Comparison of ENCODE assay signal across 1 cellular context in the genomic region with DNA sequence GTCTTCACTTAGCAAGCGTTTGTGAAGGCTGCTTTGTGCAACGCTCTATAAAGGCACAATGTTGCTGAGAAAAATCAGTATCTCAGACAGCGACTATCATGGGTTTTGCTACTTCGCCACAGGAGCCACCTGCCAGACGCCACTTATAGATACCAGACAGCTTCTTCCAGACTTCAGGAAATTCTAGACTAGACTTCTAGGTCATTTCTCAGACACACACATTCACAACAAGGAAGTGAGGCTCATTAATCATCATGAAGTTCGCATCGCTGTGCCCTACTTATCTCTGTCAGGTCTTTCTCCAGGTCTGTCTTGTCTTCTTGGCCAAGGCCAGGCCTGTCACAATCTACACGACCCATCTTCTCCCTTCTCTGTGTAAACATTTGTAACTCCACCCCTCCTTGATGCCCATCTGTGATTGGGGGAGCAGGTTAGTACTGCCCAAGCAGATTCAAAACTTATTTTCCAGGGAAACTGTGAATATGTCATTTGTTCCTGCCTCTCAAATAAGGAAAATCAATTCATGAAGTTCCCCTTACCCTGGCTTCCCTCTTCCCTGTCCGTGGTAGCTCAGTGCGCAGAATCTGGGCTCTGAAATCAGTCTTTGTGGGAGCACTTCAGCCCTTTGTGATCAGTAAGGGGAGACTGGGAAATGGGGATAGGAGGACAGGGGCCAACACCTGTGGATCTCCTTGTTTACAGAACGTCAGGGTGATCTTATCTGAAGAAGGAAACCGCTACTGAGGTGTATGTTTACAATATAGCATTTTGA.
TF ChIP-seq lines count a peak whose summit lies in the region.

No MANE protein-coding gene starts in this region.

TF ChIP-seq in K562, 482 proteins besides CTCF, POLR2A, EP300 and RAD21 (continued from another document and continues in another):
- TF ChIP-seq, protein P1, sequence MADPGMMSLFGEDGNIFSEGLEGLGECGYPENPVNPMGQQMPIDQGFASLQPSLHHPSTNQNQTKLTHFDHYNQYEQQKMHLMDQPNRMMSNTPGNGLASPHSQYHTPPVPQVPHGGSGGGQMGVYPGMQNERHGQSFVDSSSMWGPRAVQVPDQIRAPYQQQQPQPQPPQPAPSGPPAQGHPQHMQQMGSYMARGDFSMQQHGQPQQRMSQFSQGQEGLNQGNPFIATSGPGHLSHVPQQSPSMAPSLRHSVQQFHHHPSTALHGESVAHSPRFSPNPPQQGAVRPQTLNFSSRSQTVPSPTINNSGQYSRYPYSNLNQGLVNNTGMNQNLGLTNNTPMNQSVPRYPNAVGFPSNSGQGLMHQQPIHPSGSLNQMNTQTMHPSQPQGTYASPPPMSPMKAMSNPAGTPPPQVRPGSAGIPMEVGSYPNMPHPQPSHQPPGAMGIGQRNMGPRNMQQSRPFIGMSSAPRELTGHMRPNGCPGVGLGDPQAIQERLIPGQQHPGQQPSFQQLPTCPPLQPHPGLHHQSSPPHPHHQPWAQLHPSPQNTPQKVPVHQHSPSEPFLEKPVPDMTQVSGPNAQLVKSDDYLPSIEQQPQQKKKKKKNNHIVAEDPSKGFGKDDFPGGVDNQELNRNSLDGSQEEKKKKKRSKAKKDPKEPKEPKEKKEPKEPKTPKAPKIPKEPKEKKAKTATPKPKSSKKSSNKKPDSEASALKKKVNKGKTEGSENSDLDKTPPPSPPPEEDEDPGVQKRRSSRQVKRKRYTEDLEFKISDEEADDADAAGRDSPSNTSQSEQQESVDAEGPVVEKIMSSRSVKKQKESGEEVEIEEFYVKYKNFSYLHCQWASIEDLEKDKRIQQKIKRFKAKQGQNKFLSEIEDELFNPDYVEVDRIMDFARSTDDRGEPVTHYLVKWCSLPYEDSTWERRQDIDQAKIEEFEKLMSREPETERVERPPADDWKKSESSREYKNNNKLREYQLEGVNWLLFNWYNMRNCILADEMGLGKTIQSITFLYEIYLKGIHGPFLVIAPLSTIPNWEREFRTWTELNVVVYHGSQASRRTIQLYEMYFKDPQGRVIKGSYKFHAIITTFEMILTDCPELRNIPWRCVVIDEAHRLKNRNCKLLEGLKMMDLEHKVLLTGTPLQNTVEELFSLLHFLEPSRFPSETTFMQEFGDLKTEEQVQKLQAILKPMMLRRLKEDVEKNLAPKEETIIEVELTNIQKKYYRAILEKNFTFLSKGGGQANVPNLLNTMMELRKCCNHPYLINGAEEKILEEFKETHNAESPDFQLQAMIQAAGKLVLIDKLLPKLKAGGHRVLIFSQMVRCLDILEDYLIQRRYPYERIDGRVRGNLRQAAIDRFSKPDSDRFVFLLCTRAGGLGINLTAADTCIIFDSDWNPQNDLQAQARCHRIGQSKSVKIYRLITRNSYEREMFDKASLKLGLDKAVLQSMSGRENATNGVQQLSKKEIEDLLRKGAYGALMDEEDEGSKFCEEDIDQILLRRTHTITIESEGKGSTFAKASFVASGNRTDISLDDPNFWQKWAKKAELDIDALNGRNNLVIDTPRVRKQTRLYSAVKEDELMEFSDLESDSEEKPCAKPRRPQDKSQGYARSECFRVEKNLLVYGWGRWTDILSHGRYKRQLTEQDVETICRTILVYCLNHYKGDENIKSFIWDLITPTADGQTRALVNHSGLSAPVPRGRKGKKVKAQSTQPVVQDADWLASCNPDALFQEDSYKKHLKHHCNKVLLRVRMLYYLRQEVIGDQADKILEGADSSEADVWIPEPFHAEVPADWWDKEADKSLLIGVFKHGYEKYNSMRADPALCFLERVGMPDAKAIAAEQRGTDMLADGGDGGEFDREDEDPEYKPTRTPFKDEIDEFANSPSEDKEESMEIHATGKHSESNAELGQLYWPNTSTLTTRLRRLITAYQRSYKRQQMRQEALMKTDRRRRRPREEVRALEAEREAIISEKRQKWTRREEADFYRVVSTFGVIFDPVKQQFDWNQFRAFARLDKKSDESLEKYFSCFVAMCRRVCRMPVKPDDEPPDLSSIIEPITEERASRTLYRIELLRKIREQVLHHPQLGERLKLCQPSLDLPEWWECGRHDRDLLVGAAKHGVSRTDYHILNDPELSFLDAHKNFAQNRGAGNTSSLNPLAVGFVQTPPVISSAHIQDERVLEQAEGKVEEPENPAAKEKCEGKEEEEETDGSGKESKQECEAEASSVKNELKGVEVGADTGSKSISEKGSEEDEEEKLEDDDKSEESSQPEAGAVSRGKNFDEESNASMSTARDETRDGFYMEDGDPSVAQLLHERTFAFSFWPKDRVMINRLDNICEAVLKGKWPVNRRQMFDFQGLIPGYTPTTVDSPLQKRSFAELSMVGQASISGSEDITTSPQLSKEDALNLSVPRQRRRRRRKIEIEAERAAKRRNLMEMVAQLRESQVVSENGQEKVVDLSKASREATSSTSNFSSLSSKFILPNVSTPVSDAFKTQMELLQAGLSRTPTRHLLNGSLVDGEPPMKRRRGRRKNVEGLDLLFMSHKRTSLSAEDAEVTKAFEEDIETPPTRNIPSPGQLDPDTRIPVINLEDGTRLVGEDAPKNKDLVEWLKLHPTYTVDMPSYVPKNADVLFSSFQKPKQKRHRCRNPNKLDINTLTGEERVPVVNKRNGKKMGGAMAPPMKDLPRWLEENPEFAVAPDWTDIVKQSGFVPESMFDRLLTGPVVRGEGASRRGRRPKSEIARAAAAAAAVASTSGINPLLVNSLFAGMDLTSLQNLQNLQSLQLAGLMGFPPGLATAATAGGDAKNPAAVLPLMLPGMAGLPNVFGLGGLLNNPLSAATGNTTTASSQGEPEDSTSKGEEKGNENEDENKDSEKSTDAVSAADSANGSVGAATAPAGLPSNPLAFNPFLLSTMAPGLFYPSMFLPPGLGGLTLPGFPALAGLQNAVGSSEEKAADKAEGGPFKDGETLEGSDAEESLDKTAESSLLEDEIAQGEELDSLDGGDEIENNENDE (IDR thresholded peaks at IDR 0.05; ENCODE audit: low read depth, low read length): no peak
- no peak for TF ChIP-seq ZNF41 (CRISPR knock-in tag; conservative IDR thresholded peaks at IDR 0.05)
- peak; percentile 60; the same call in 1 of the 2 replicates for TF ChIP-seq SOX6 (IDR thresholded peaks at IDR 0.05)
- TF ChIP-seq, protein P2, sequence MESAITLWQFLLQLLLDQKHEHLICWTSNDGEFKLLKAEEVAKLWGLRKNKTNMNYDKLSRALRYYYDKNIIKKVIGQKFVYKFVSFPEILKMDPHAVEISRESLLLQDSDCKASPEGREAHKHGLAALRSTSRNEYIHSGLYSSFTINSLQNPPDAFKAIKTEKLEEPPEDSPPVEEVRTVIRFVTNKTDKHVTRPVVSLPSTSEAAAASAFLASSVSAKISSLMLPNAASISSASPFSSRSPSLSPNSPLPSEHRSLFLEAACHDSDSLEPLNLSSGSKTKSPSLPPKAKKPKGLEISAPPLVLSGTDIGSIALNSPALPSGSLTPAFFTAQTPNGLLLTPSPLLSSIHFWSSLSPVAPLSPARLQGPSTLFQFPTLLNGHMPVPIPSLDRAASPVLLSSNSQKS (CRISPR knock-in tag; IDR thresholded peaks at IDR 0.05): no peak
- TF ChIP-seq, protein P3, sequence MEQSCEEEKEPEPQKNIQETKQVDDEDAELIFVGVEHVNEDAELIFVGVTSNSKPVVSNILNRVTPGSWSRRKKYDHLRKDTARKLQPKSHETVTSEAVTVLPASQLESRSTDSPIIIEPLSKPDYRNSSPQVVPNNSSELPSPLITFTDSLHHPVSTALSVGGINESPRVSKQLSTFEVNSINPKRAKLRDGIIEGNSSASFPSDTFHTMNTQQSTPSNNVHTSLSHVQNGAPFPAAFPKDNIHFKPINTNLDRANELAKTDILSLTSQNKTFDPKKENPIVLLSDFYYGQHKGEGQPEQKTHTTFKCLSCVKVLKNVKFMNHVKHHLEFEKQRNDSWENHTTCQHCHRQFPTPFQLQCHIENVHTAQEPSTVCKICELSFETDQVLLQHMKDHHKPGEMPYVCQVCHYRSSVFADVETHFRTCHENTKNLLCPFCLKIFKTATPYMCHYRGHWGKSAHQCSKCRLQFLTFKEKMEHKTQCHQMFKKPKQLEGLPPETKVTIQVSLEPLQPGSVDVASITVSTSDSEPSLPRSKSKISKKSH (CRISPR knock-in tag; IDR thresholded peaks at IDR 0.05): no peak
- TF ChIP-seq TBP (optimal IDR thresholded peaks at IDR 0.05; ENCODE audit: low read depth, low read length): no peak
- peak; percentile 83 for TF ChIP-seq ARID1B (IDR thresholded peaks at IDR 0.05)
- TF ChIP-seq, protein P4, sequence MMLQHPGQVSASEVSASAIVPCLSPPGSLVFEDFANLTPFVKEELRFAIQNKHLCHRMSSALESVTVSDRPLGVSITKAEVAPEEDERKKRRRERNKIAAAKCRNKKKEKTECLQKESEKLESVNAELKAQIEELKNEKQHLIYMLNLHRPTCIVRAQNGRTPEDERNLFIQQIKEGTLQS (IDR thresholded peaks at IDR 0.05): no peak
- TF ChIP-seq, protein P4 (CRISPR knock-in tag; conservative IDR thresholded peaks at IDR 0.05): 0 out of 2 replicates have a peak, but pooled peaks have one; percentile 31
- TF ChIP-seq, protein P5, sequence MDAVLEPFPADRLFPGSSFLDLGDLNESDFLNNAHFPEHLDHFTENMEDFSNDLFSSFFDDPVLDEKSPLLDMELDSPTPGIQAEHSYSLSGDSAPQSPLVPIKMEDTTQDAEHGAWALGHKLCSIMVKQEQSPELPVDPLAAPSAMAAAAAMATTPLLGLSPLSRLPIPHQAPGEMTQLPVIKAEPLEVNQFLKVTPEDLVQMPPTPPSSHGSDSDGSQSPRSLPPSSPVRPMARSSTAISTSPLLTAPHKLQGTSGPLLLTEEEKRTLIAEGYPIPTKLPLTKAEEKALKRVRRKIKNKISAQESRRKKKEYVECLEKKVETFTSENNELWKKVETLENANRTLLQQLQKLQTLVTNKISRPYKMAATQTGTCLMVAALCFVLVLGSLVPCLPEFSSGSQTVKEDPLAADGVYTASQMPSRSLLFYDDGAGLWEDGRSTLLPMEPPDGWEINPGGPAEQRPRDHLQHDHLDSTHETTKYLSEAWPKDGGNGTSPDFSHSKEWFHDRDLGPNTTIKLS (IDR thresholded peaks at IDR 0.05; ENCODE audit: borderline replicate concordance, low read depth): no peak
- TF ChIP-seq ZSCAN29 (IDR thresholded peaks at IDR 0.05): no peak
- TF ChIP-seq ZNF79 (CRISPR knock-in tag; IDR thresholded peaks at IDR 0.05; ENCODE audit: low read depth): no peak
- no peak for TF ChIP-seq TCF7L2 (IDR thresholded peaks at IDR 0.05; ENCODE audit: low read depth, low read length)
- TF ChIP-seq, protein P6, sequence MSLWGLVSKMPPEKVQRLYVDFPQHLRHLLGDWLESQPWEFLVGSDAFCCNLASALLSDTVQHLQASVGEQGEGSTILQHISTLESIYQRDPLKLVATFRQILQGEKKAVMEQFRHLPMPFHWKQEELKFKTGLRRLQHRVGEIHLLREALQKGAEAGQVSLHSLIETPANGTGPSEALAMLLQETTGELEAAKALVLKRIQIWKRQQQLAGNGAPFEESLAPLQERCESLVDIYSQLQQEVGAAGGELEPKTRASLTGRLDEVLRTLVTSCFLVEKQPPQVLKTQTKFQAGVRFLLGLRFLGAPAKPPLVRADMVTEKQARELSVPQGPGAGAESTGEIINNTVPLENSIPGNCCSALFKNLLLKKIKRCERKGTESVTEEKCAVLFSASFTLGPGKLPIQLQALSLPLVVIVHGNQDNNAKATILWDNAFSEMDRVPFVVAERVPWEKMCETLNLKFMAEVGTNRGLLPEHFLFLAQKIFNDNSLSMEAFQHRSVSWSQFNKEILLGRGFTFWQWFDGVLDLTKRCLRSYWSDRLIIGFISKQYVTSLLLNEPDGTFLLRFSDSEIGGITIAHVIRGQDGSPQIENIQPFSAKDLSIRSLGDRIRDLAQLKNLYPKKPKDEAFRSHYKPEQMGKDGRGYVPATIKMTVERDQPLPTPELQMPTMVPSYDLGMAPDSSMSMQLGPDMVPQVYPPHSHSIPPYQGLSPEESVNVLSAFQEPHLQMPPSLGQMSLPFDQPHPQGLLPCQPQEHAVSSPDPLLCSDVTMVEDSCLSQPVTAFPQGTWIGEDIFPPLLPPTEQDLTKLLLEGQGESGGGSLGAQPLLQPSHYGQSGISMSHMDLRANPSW (CRISPR knock-in tag; IDR thresholded peaks at IDR 0.05): no peak
- TF ChIP-seq ETV5 (CRISPR knock-in tag; IDR thresholded peaks at IDR 0.05; ENCODE audit: low read depth): peak; percentile 59; the same call in 1 of the 2 replicates
- no peak; a peak in 1 of 4 replicates for TF ChIP-seq KDM1A (IDR thresholded peaks at IDR 0.05)
- TF ChIP-seq IRF2 (CRISPR knock-in tag; IDR thresholded peaks at IDR 0.05): no peak
- TF ChIP-seq, protein P7, sequence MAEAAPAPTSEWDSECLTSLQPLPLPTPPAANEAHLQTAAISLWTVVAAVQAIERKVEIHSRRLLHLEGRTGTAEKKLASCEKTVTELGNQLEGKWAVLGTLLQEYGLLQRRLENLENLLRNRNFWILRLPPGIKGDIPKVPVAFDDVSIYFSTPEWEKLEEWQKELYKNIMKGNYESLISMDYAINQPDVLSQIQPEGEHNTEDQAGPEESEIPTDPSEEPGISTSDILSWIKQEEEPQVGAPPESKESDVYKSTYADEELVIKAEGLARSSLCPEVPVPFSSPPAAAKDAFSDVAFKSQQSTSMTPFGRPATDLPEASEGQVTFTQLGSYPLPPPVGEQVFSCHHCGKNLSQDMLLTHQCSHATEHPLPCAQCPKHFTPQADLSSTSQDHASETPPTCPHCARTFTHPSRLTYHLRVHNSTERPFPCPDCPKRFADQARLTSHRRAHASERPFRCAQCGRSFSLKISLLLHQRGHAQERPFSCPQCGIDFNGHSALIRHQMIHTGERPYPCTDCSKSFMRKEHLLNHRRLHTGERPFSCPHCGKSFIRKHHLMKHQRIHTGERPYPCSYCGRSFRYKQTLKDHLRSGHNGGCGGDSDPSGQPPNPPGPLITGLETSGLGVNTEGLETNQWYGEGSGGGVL (CRISPR knock-in tag; IDR thresholded peaks at IDR 0.05): no peak
- TF ChIP-seq ZEB2 (IDR thresholded peaks at IDR 0.05): peak; percentile 90
- TF ChIP-seq KLF16 (IDR thresholded peaks at IDR 0.05): no peak; the same call in 1 of the 2 replicates
- TF ChIP-seq, protein P8, sequence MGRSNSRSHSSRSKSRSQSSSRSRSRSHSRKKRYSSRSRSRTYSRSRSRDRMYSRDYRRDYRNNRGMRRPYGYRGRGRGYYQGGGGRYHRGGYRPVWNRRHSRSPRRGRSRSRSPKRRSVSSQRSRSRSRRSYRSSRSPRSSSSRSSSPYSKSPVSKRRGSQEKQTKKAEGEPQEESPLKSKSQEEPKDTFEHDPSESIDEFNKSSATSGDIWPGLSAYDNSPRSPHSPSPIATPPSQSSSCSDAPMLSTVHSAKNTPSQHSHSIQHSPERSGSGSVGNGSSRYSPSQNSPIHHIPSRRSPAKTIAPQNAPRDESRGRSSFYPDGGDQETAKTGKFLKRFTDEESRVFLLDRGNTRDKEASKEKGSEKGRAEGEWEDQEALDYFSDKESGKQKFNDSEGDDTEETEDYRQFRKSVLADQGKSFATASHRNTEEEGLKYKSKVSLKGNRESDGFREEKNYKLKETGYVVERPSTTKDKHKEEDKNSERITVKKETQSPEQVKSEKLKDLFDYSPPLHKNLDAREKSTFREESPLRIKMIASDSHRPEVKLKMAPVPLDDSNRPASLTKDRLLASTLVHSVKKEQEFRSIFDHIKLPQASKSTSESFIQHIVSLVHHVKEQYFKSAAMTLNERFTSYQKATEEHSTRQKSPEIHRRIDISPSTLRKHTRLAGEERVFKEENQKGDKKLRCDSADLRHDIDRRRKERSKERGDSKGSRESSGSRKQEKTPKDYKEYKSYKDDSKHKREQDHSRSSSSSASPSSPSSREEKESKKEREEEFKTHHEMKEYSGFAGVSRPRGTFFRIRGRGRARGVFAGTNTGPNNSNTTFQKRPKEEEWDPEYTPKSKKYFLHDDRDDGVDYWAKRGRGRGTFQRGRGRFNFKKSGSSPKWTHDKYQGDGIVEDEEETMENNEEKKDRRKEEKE (IDR thresholded peaks at IDR 0.05; ENCODE audit: borderline replicate concordance in 1 of 2, control insufficient read depth in 1 of 2, low read depth in 2 of 2, low read length in 1 of 2): no peak
- no peak for TF ChIP-seq MYBL2 (IDR thresholded peaks at IDR 0.05; ENCODE audit: low read depth)
- TF ChIP-seq MYBL2 (CRISPR knock-in tag; IDR thresholded peaks at IDR 0.05; ENCODE audit: borderline replicate concordance): no peak
